Comparison of ENCODE assay signal across 16 cellular contexts in the genomic region with DNA sequence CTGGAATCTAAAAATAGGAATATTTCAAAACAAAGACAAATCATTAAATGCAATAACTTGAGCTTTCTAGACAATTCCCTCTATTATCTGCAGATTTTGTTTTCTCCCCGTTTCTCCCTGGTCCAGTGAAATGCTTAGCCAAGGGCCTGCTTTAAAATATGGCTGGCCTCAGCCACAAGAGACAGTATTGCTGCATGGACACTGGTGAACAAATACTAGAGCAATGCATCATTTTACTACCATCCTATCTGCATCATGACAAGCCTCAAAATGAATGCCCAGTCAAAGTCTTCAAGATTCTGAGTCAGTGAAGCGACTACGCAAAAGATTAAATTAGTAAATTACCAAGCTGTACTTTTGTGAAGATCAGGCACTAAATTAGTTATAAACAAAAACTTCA.
DNase-seq lines count a peak whose midpoint lies in the region; ATAC-seq lines count a peak whose summit lies in the region.
"Had no signal": no experiment of that assay in that cellular context is flagged by ENCODE, and none has a peak within 500 bp of the region (broad histone marks: within the 10 kb centered on the region; RNA-seq: fewer than 3 reads in every experiment).

No MANE protein-coding gene starts in this region.

- peak; percentile 62 for DNase-seq in GM03348 (ENCODE audit: low spot score)
- peak; percentile 21 for DNase-seq in RPMI7951 (ENCODE audit: low read depth)
- peak; percentile 14 for DNase-seq in fibroblast of gingiva (ENCODE audit: low read depth)
- peak; percentile 13 for DNase-seq in renal cortical epithelial cell (ENCODE audit: low read depth)
- no peak for DNase-seq in D341Med (ENCODE audit: low spot score)
- no peak for DNase-seq in HUDEP-2 (lab: John Stamatoyannopoulos, UW; ENCODE audit: unreplicated experiment in 76 of 76)
- no peak for DNase-seq in T-helper 1 cell
- DNase-seq: activated B cell treated with CpG ODN at 0.5 μM for 24 hours; caudate nucleus; left lung; NCI-H1048; NCI-H526 treated with DMSO at 0.1 percent for 48 hours; ovary; SIG-M5; stimulated activated CD4-positive, alpha-beta T cell treated with anti-CD3 and anti-CD28 coated beads, Interleukin-2, amount 100 ng/mL, for 48 hours had no signal

- ATAC-seq in GM21737 (IDR thresholded peaks at IDR 0.05; ENCODE audit: unreplicated experiment), result no peak
- ATAC-seq: left lung had no signal

Comparison
In these comparisons a context has a peak if more than half of its experiments do, and no peak if none do; other contexts are left out.
1. DNase-seq: peak in GM03348 (single experiment), RPMI7951 (single experiment), fibroblast of gingiva (single experiment) and renal cortical epithelial cell (single experiment); none in D341Med (single experiment), HUDEP-2 (0 of 76) and T-helper 1 cell (0 of 5).